In genomic region chr11:64484308-64485061, GRCh38 we compare ENCODE assay signal across 1 cellular context.
TF ChIP-seq lines count a peak whose summit lies in the region.

No MANE protein-coding gene starts in this region.

TF ChIP-seq in K562, 482 proteins besides CTCF, POLR2A, EP300 and RAD21 (continued from another document and continues in another):
- TF ChIP-seq ZFP91 (CRISPR knock-in tag; IDR thresholded peaks at IDR 0.05) (no peak), ETV5 (CRISPR knock-in tag; IDR thresholded peaks at IDR 0.05; ENCODE audit: low read depth) (no peak), PHF8 (IDR thresholded peaks at IDR 0.05; ENCODE audit: borderline replicate concordance, low read length) (no peak), CREM (IDR thresholded peaks at IDR 0.05; ENCODE audit: low read depth) (no peak), BRD4 (IDR thresholded peaks at IDR 0.05) (no peak), MCM7 (IDR thresholded peaks at IDR 0.05) (no peak), STAT5A (IDR thresholded peaks at IDR 0.05; ENCODE audit: borderline replicate concordance, low read length) (peak; percentile 91), SMAD3 (CRISPR knock-in tag; conservative IDR thresholded peaks at IDR 0.05) (peak; percentile 62), CREB1 (IDR thresholded peaks at IDR 0.05) (no peak), CREB1 (CRISPR knock-in tag; IDR thresholded peaks at IDR 0.05) (no peak), HDAC8 (tag; IDR thresholded peaks at IDR 0.05) (0 out of 2 replicates have a peak, but pooled peaks have one; percentile 56), ZNF766 (CRISPR knock-in tag; conservative IDR thresholded peaks at IDR 0.05) (peak; percentile 60; the same call in 1 of the 2 replicates), ZNF740 (CRISPR knock-in tag; IDR thresholded peaks at IDR 0.05) (no peak), ZNF740 (tag; IDR thresholded peaks at IDR 0.05) (0 out of 4 replicates have a peak, but pooled peaks of 1 of the 2 experiments have one; percentile 39), ZBTB11 (CRISPR knock-in tag; IDR thresholded peaks at IDR 0.05) (peak in 1 of 3 experiments; percentile 54; a peak in 1 of 6 replicates), ASH1L (IDR thresholded peaks at IDR 0.05; ENCODE audit: borderline replicate concordance, low read depth, partially characterized antibody) (no peak), POLR3G (IDR thresholded peaks at IDR 0.05; ENCODE audit: extremely low read depth, insufficient read length, insufficient replicate concordance) (no peak), PPARD (CRISPR knock-in tag; IDR thresholded peaks at IDR 0.05) (no peak), BRF2 (IDR thresholded peaks at IDR 0.05; ENCODE audit: borderline replicate concordance, insufficient read depth, insufficient read length) (no peak), RBM14 (IDR thresholded peaks at IDR 0.05; ENCODE audit: borderline replicate concordance, insufficient read depth, low read depth, low read length) (no peak), DIDO1 (tag; IDR thresholded peaks at IDR 0.05; ENCODE audit: low read depth) (peak; percentile 45; the same call in 1 of the 2 replicates), CHAMP1 (IDR thresholded peaks at IDR 0.05) (no peak), SPI1 (IDR thresholded peaks at IDR 0.05; ENCODE audit: borderline replicate concordance, low read depth, low read length) (no peak), POLR2AphosphoS5 (IDR thresholded peaks at IDR 0.05; ENCODE audit: control insufficient read depth, insufficient read depth, low read depth, low read length) (peak; percentile 58; the same call in 1 of the 2 replicates), MEF2D (tag; conservative IDR thresholded peaks at IDR 0.05; ENCODE audit: low read depth) (peak; percentile 71; the same call in 1 of the 2 replicates), RFX5 (IDR thresholded peaks at IDR 0.05; ENCODE audit: low read depth, low read length) (no peak), ZNF449 (CRISPR knock-in tag; IDR thresholded peaks at IDR 0.05) (0 out of 2 replicates have a peak, but pooled peaks have one; percentile 39), XRCC4 (IDR thresholded peaks at IDR 0.05; ENCODE audit: extremely low read depth, insufficient read depth, insufficient read length) (no peak), KDM5B (IDR thresholded peaks at IDR 0.05; ENCODE audit: insufficient replicate concordance, low read depth, low read length) (no peak), ZNF583 (CRISPR knock-in tag; IDR thresholded peaks at IDR 0.05) (0 out of 2 replicates have a peak, but pooled peaks have one; percentile 22), SOX6 (IDR thresholded peaks at IDR 0.05) (0 out of 2 replicates have a peak, but pooled peaks have one; percentile 13)
- TF ChIP-seq, protein P1, sequence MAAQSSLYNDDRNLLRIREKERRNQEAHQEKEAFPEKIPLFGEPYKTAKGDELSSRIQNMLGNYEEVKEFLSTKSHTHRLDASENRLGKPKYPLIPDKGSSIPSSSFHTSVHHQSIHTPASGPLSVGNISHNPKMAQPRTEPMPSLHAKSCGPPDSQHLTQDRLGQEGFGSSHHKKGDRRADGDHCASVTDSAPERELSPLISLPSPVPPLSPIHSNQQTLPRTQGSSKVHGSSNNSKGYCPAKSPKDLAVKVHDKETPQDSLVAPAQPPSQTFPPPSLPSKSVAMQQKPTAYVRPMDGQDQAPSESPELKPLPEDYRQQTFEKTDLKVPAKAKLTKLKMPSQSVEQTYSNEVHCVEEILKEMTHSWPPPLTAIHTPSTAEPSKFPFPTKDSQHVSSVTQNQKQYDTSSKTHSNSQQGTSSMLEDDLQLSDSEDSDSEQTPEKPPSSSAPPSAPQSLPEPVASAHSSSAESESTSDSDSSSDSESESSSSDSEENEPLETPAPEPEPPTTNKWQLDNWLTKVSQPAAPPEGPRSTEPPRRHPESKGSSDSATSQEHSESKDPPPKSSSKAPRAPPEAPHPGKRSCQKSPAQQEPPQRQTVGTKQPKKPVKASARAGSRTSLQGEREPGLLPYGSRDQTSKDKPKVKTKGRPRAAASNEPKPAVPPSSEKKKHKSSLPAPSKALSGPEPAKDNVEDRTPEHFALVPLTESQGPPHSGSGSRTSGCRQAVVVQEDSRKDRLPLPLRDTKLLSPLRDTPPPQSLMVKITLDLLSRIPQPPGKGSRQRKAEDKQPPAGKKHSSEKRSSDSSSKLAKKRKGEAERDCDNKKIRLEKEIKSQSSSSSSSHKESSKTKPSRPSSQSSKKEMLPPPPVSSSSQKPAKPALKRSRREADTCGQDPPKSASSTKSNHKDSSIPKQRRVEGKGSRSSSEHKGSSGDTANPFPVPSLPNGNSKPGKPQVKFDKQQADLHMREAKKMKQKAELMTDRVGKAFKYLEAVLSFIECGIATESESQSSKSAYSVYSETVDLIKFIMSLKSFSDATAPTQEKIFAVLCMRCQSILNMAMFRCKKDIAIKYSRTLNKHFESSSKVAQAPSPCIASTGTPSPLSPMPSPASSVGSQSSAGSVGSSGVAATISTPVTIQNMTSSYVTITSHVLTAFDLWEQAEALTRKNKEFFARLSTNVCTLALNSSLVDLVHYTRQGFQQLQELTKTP (IDR thresholded peaks at IDR 0.05; ENCODE audit: low read depth in 1 of 2, partially characterized antibody in 2 of 2): no peak
- TF ChIP-seq, protein P2, sequence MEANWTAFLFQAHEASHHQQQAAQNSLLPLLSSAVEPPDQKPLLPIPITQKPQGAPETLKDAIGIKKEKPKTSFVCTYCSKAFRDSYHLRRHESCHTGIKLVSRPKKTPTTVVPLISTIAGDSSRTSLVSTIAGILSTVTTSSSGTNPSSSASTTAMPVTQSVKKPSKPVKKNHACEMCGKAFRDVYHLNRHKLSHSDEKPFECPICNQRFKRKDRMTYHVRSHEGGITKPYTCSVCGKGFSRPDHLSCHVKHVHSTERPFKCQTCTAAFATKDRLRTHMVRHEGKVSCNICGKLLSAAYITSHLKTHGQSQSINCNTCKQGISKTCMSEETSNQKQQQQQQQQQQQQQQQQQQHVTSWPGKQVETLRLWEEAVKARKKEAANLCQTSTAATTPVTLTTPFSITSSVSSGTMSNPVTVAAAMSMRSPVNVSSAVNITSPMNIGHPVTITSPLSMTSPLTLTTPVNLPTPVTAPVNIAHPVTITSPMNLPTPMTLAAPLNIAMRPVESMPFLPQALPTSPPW (CRISPR knock-in tag; IDR thresholded peaks at IDR 0.05): peak; percentile 30; the same call in 1 of the 2 replicates
- TF ChIP-seq, protein P3, sequence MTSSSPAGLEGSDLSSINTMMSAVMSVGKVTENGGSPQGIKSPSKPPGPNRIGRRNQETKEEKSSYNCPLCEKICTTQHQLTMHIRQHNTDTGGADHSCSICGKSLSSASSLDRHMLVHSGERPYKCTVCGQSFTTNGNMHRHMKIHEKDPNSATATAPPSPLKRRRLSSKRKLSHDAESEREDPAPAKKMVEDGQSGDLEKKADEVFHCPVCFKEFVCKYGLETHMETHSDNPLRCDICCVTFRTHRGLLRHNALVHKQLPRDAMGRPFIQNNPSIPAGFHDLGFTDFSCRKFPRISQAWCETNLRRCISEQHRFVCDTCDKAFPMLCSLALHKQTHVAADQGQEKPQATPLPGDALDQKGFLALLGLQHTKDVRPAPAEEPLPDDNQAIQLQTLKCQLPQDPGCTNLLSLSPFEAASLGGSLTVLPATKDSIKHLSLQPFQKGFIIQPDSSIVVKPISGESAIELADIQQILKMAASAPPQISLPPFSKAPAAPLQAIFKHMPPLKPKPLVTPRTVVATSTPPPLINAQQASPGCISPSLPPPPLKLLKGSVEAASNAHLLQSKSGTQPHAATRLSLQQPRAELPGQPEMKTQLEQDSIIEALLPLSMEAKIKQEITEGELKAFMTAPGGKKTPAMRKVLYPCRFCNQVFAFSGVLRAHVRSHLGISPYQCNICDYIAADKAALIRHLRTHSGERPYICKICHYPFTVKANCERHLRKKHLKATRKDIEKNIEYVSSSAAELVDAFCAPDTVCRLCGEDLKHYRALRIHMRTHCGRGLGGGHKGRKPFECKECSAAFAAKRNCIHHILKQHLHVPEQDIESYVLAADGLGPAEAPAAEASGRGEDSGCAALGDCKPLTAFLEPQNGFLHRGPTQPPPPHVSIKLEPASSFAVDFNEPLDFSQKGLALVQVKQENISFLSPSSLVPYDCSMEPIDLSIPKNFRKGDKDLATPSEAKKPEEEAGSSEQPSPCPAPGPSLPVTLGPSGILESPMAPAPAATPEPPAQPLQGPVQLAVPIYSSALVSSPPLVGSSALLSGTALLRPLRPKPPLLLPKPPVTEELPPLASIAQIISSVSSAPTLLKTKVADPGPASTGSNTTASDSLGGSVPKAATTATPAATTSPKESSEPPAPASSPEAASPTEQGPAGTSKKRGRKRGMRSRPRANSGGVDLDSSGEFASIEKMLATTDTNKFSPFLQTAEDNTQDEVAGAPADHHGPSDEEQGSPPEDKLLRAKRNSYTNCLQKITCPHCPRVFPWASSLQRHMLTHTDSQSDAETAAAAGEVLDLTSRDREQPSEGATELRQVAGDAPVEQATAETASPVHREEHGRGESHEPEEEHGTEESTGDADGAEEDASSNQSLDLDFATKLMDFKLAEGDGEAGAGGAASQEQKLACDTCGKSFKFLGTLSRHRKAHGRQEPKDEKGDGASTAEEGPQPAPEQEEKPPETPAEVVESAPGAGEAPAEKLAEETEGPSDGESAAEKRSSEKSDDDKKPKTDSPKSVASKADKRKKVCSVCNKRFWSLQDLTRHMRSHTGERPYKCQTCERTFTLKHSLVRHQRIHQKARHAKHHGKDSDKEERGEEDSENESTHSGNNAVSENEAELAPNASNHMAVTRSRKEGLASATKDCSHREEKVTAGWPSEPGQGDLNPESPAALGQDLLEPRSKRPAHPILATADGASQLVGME (CRISPR knock-in tag; IDR thresholded peaks at IDR 0.05): no peak
